Comparison of ENCODE assay signal across 18 cellular contexts in genomic region chr19:35018379-35018778, GRCh38. TPM values are rescaled to one million over a fixed set of nuclear protein-coding genes. Genes with fewer than 3 reads are reported as not detected.
DNase-seq lines count a peak whose midpoint lies in the region; ATAC-seq, FAIRE-seq and TF ChIP-seq lines count a peak whose summit lies in the region.
"Had no signal": no experiment of that assay in that cellular context is flagged by ENCODE, and none has a peak within 500 bp of the region (broad histone marks: within the 10 kb centered on the region; RNA-seq: fewer than 3 reads in every experiment).

No MANE protein-coding gene starts in this region.

- H3K36me3 Mint-ChIP-seq in CD4-positive, CD25-positive, alpha-beta regulatory T cell: peaks cover 48% of the 10 kb centered on the region
- H3K36me3 Mint-ChIP-seq in CD8-positive, alpha-beta T cell: peaks cover 76% of the 10 kb centered on the region
- H3K36me3 Mint-ChIP-seq in naive thymus-derived CD8-positive, alpha-beta T cell: peaks cover 4 to 80% (median 34%) of the 10 kb centered on the region in 3 donors

- POLR2A ChIA-PET in CD8-positive, alpha-beta T cell (lab: Charles Lee): no interaction called here
- POLR2A ChIA-PET in naive thymus-derived CD8-positive, alpha-beta T cell (lab: Charles Lee): interaction anchor here (1.6 to 34.7 kb wide), 3 partner anchors 9 to 34 kb away, joined by 3 to 1459 read pairs (median 98); partner anchors contain the start of genes GRAMD1A, SCN1B and ZNF792

- H3K4me3 ChIP-seq in CD4-positive, CD25-positive, alpha-beta regulatory T cell (ENCODE audit: low read depth, low read length): no peak overlapping the region
- no peak overlapping the region for H3K4me3 ChIP-seq in CD8-positive, alpha-beta T cell (ENCODE audit: low read depth, low read length)

- FAIRE-seq in GM19239 (lab: Jason Lieb, UNC): no peak
- FAIRE-seq: RCC 7860 had no signal

- no peak for DNase-seq in CD4-positive, CD25-positive, alpha-beta regulatory T cell
- no peak for DNase-seq in CD8-positive, alpha-beta T cell
- DNase-seq in caudate nucleus (lab: John Stamatoyannopoulos, UW): no peak
- DNase-seq in naive thymus-derived CD8-positive, alpha-beta T cell: no peak
- no peak for DNase-seq in A172 (ENCODE audit: low spot score)
- no peak for DNase-seq in NCI-H446 treated with DMSO at 0.1 percent for 48 hours (lab: John Stamatoyannopoulos, UW)
- DNase-seq in GM19239 (ENCODE audit: insufficient read length, low spot score): no peak
- DNase-seq: DMS79; KBM-7; NCI-H1694 treated with DMSO at 0.1 percent for 48 hours; NCI-H510A; NCI-H748 treated with DMSO at 0.1 percent for 48 hours; NK-92 treated with Interleukin-12 subunit alpha and Interleukin-12 subunit beta, amount 100 ng/mL, for 24 hours had no signal

- no peaks in the 10 kb centered on the region for H3K9me3 ChIP-seq in CD4-positive, CD25-positive, alpha-beta regulatory T cell (ENCODE audit: control insufficient read depth in 2 of 2, low read length in 2 of 2)
- no peaks in the 10 kb centered on the region for H3K9me3 ChIP-seq in CD8-positive, alpha-beta T cell (ENCODE audit: low read length)

- peaks cover 6 to 44% (median 19%) of the 10 kb centered on the region in 4 donors for H3K4me1 Mint-ChIP-seq in CD4-positive, CD25-positive, alpha-beta regulatory T cell
- H3K4me1 Mint-ChIP-seq in CD8-positive, alpha-beta T cell (ENCODE audit: low read depth): peaks cover 44% of the 10 kb centered on the region
- H3K4me1 Mint-ChIP-seq in naive thymus-derived CD8-positive, alpha-beta T cell: peaks cover 29 to 68% (median 48%) of the 10 kb centered on the region in 4 donors

- ATAC-seq in CD4-positive, CD25-positive, alpha-beta regulatory T cell (ENCODE audit: low read depth in 2 of 2): no peak
- no peak for ATAC-seq in CD8-positive, alpha-beta T cell
- no peak for ATAC-seq in naive thymus-derived CD8-positive, alpha-beta T cell
- ATAC-seq: Right ventricle myocardium inferior had no signal

- no peaks in the 10 kb centered on the region for H3K27me3 Mint-ChIP-seq in CD4-positive, CD25-positive, alpha-beta regulatory T cell
- H3K27me3 Mint-ChIP-seq in CD8-positive, alpha-beta T cell (ENCODE audit: low read depth): no peaks in the 10 kb centered on the region
- no peaks in the 10 kb centered on the region for H3K27me3 Mint-ChIP-seq in naive thymus-derived CD8-positive, alpha-beta T cell

- CTCF ChIA-PET in CD8-positive, alpha-beta T cell (lab: Charles Lee): no interaction called here

- H3K36me3 ChIP-seq in CD4-positive, CD25-positive, alpha-beta regulatory T cell (ENCODE audit: control insufficient read depth, insufficient read depth, low read length): peaks cover 71% of the 10 kb centered on the region
- peaks cover 80% of the 10 kb centered on the region for H3K36me3 ChIP-seq in CD8-positive, alpha-beta T cell (ENCODE audit: insufficient read depth, low read length)

- H3K27ac Mint-ChIP-seq in CD4-positive, CD25-positive, alpha-beta regulatory T cell: peak overlapping the region; percentile 49 to 87 (median 61)
- H3K27ac Mint-ChIP-seq in CD8-positive, alpha-beta T cell: peak overlapping the region; percentile 80
- H3K27ac Mint-ChIP-seq in naive thymus-derived CD8-positive, alpha-beta T cell: peak overlapping the region in 9 of 10 donors; percentile 43 to 92 (median 83)

- TF ChIP-seq CTCF in CD8-positive, alpha-beta T cell (IDR thresholded peaks at IDR 0.05): no peak

- no peak overlapping the region for H3K4me3 Mint-ChIP-seq in CD4-positive, CD25-positive, alpha-beta regulatory T cell
- H3K4me3 Mint-ChIP-seq in CD8-positive, alpha-beta T cell: no peak overlapping the region
- no peak overlapping the region for H3K4me3 Mint-ChIP-seq in naive thymus-derived CD8-positive, alpha-beta T cell

- H3K9me3 Mint-ChIP-seq in CD4-positive, CD25-positive, alpha-beta regulatory T cell: no peaks in the 10 kb centered on the region
- no peaks in the 10 kb centered on the region for H3K9me3 Mint-ChIP-seq in CD8-positive, alpha-beta T cell
- no peaks in the 10 kb centered on the region for H3K9me3 Mint-ChIP-seq in naive thymus-derived CD8-positive, alpha-beta T cell

- no peaks in the 10 kb centered on the region for H3K27me3 ChIP-seq in CD4-positive, CD25-positive, alpha-beta regulatory T cell (ENCODE audit: control insufficient read depth, insufficient read depth, low read length)
- H3K27me3 ChIP-seq in CD8-positive, alpha-beta T cell (ENCODE audit: insufficient read depth, low read length): no peaks in the 10 kb centered on the region

- no peak overlapping the region for H3K27ac ChIP-seq in CD4-positive, CD25-positive, alpha-beta regulatory T cell (ENCODE audit: insufficient read depth, low read length, poor library complexity, severe bottlenecking)
- H3K27ac ChIP-seq in CD8-positive, alpha-beta T cell (ENCODE audit: low read depth, low read length): peak overlapping the region; percentile 26
- peak overlapping the region; percentile 8 for H3K27ac ChIP-seq in caudate nucleus (ENCODE audit: low read depth, low read length)

- peaks cover 26% of the 10 kb centered on the region for H3K4me1 ChIP-seq in CD4-positive, CD25-positive, alpha-beta regulatory T cell (ENCODE audit: control insufficient read depth, insufficient read depth, low read length, poor library complexity, severe bottlenecking)
- peaks cover 43% of the 10 kb centered on the region for H3K4me1 ChIP-seq in CD8-positive, alpha-beta T cell (ENCODE audit: insufficient read depth, low read length)

- intact Hi-C loops in CD8-positive, alpha-beta T cell (cut with DNase I, micrococcal nuclease): no loop called here

RNA-seq across cellular contexts. Expression of gene SCN1B, which starts 11.9 kb away (rescaled TPM):
- 2.0 TPM for total RNA-seq in CD4-positive, CD25-positive, alpha-beta regulatory T cell
- polyA plus RNA-seq in CD4-positive, CD25-positive, alpha-beta regulatory T cell: under 1 TPM in 3 of 4 donors, not detected in 1; 0.08 to 0.23 (median 0.11) TPM
- 1 to 10 TPM; 1.9 to 2.3 TPM for total RNA-seq in CD8-positive, alpha-beta T cell
- 1 to 10 TPM; 1.6 to 2.1 TPM for total RNA-seq in naive thymus-derived CD8-positive, alpha-beta T cell
- under 1 TPM in 2 of 3 donors, not detected in 1; 0.27 to 0.28 TPM for polyA plus RNA-seq in naive thymus-derived CD8-positive, alpha-beta T cell
- total RNA-seq in A172 (2014; rRNA removed; shearing (Covaris generic)): 8.5 and 10.8 TPM in 2 replicates

RNA-seq across cellular contexts. Expression of gene GRAMD1A, which starts 18.3 kb away (rescaled TPM):
- total RNA-seq in CD4-positive, CD25-positive, alpha-beta regulatory T cell: 179 TPM
- polyA plus RNA-seq in CD4-positive, CD25-positive, alpha-beta regulatory T cell: 10 to 100 TPM; 25.7 to 39.4 (median 32.1) TPM
- total RNA-seq in CD8-positive, alpha-beta T cell: 100 to 1,000 TPM; 207 to 221 TPM
- 100 to 1,000 TPM; 317 to 335 TPM for total RNA-seq in naive thymus-derived CD8-positive, alpha-beta T cell
- 10 to 100 TPM; 29.5 to 77.0 (median 42.0) TPM for polyA plus RNA-seq in naive thymus-derived CD8-positive, alpha-beta T cell
- total RNA-seq in A172 (2014; rRNA removed; shearing (Covaris generic)): 20.2 and 26.9 TPM in 2 replicates

RNA-seq across cellular contexts. Expression of gene HPN, which starts 23.1 kb away (rescaled TPM):
- not detected for total RNA-seq in CD4-positive, CD25-positive, alpha-beta regulatory T cell
- under 1 TPM in 2 of 4 donors, not detected in 2; 0.54 to 0.70 TPM for polyA plus RNA-seq in CD4-positive, CD25-positive, alpha-beta regulatory T cell
- total RNA-seq in CD8-positive, alpha-beta T cell: not detected
- total RNA-seq in naive thymus-derived CD8-positive, alpha-beta T cell: under 1 TPM in 1 of 2 experiments, not detected in 1; 0.16 TPM
- under 1 TPM in 1 of 3 donors, not detected in 2; 0.16 TPM for polyA plus RNA-seq in naive thymus-derived CD8-positive, alpha-beta T cell
- not detected in 2 replicates for total RNA-seq in A172 (2014; rRNA removed; shearing (Covaris generic))
- total RNA-seq: H4, SK-MEL-5 had no signal
- polyA plus RNA-seq: AG04450 had no signal

RNA-seq across cellular contexts. Expression of gene ZNF792, which starts 54.4 kb away (rescaled TPM):
- 16.2 TPM for total RNA-seq in CD4-positive, CD25-positive, alpha-beta regulatory T cell
- polyA plus RNA-seq in CD4-positive, CD25-positive, alpha-beta regulatory T cell: 10 to 100 TPM; 15.5 to 24.7 (median 19.9) TPM
- total RNA-seq in CD8-positive, alpha-beta T cell: 1 to 10 TPM; 5.0 to 5.7 TPM
- total RNA-seq in naive thymus-derived CD8-positive, alpha-beta T cell: 10 to 100 TPM; 34.4 to 35.5 TPM
- polyA plus RNA-seq in naive thymus-derived CD8-positive, alpha-beta T cell: 10 to 100 TPM in 2 of 3 donors, 1 to 10 TPM in 1; 9.7 to 18.7 (median 16.0) TPM
- 1.1 and 1.5 TPM in 2 replicates for total RNA-seq in A172 (2014; rRNA removed; shearing (Covaris generic))
